Comparison of ENCODE assay signal across 1 cellular context in the genomic region with DNA sequence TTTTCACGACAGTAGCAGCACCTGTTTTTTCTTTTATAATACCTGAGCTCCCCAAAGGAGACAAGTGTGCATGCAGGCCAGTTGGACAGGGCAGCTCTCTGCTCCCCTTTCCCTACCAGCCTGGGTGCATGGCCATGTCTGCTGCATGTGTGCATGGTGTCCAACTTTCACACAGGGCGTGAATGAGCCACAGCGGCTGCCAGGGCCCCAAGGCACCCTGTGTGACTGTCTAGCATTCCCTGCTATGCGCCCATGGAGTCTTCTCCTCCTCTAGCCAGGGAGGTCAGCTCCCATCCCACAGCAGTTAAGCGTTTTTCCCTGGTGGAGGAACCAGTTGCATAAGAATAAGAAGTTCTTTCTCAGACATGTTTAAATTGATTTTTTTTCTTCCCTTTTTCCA.
TF ChIP-seq lines count a peak whose summit lies in the region.

No MANE protein-coding gene starts in this region.

TF ChIP-seq in HepG2, 621 proteins besides CTCF, POLR2A, EP300 and RAD21:
- TF ChIP-seq, protein P1, sequence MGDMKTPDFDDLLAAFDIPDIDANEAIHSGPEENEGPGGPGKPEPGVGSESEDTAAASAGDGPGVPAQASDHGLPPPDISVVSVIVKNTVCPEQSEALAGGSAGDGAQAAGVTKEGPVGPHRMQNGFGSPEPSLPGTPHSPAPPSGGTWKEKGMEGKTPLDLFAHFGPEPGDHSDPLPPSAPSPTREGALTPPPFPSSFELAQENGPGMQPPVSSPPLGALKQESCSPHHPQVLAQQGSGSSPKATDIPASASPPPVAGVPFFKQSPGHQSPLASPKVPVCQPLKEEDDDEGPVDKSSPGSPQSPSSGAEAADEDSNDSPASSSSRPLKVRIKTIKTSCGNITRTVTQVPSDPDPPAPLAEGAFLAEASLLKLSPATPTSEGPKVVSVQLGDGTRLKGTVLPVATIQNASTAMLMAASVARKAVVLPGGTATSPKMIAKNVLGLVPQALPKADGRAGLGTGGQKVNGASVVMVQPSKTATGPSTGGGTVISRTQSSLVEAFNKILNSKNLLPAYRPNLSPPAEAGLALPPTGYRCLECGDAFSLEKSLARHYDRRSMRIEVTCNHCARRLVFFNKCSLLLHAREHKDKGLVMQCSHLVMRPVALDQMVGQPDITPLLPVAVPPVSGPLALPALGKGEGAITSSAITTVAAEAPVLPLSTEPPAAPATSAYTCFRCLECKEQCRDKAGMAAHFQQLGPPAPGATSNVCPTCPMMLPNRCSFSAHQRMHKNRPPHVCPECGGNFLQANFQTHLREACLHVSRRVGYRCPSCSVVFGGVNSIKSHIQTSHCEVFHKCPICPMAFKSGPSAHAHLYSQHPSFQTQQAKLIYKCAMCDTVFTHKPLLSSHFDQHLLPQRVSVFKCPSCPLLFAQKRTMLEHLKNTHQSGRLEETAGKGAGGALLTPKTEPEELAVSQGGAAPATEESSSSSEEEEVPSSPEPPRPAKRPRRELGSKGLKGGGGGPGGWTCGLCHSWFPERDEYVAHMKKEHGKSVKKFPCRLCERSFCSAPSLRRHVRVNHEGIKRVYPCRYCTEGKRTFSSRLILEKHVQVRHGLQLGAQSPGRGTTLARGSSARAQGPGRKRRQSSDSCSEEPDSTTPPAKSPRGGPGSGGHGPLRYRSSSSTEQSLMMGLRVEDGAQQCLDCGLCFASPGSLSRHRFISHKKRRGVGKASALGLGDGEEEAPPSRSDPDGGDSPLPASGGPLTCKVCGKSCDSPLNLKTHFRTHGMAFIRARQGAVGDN (CRISPR knock-in tag; IDR thresholded peaks at IDR 0.05), result no peak
- TF ChIP-seq ZNF83 (CRISPR knock-in tag; IDR thresholded peaks at IDR 0.05; ENCODE audit: borderline replicate concordance), result no peak
- no peak for TF ChIP-seq AHR (CRISPR knock-in tag; IDR thresholded peaks at IDR 0.05)
- TF ChIP-seq SCMH1 (CRISPR knock-in tag; IDR thresholded peaks at IDR 0.05; ENCODE audit: borderline replicate concordance), result no peak
- no peak for TF ChIP-seq SMARCE1 (IDR thresholded peaks at IDR 0.05; ENCODE audit: borderline replicate concordance)
- no peak for TF ChIP-seq REXO4 (CRISPR knock-in tag; IDR thresholded peaks at IDR 0.05; ENCODE audit: borderline replicate concordance)
- TF ChIP-seq SAP130 (CRISPR knock-in tag; IDR thresholded peaks at IDR 0.05; ENCODE audit: low read depth), result no peak
- TF ChIP-seq NFIB (CRISPR knock-in tag; IDR thresholded peaks at IDR 0.05; ENCODE audit: borderline replicate concordance), result no peak
